In the genomic region with DNA sequence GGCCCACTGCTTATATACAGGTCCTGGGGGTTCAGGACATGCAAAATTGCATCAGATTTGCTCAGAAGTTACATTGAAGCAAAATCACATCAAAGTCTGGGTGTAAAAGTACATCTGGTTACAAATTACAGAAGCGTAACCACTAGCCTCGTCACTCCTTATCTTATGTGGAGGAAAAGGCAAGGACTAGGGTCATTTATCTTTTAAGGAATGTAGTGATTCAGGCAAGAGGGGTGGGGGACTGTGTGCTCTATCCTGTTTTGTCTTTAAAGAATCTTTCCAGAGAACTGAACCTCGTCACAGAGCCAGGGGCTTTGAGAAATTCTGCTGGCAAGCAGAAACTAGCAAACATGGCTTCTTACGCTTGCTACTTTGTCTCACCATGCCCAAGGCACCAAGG, we compare ENCODE assay signal across 2 cellular contexts.
TF ChIP-seq lines count a peak whose summit lies in the region.

No MANE protein-coding gene starts in this region.

TF ChIP-seq in GM23338, 12 proteins besides CTCF, POLR2A, EP300 and RAD21 (continued from another document):
- TF ChIP-seq POLR2AphosphoS5 (IDR thresholded peaks at IDR 0.05; ENCODE audit: low read depth) (no peak), ZNF331 (CRISPR knock-in tag; IDR thresholded peaks at IDR 0.05; ENCODE audit: low read depth) (no peak), NANOG (IDR thresholded peaks at IDR 0.05; ENCODE audit: borderline replicate concordance) (no peak), STAT1 (IDR thresholded peaks at IDR 0.05; ENCODE audit: unreplicated experiment) (no peak), ZNF114 (CRISPR knock-in tag; IDR thresholded peaks at IDR 0.05) (no peak), EZH2phosphoT487 (IDR thresholded peaks at IDR 0.05; ENCODE audit: unreplicated experiment) (no peak), JUNB (IDR thresholded peaks at IDR 0.05; ENCODE audit: unreplicated experiment) (no peak)
- TF ChIP-seq, protein P1, sequence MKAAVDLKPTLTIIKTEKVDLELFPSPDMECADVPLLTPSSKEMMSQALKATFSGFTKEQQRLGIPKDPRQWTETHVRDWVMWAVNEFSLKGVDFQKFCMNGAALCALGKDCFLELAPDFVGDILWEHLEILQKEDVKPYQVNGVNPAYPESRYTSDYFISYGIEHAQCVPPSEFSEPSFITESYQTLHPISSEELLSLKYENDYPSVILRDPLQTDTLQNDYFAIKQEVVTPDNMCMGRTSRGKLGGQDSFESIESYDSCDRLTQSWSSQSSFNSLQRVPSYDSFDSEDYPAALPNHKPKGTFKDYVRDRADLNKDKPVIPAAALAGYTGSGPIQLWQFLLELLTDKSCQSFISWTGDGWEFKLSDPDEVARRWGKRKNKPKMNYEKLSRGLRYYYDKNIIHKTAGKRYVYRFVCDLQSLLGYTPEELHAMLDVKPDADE (IDR thresholded peaks at IDR 0.05) = no peak
- TF ChIP-seq, protein P2, sequence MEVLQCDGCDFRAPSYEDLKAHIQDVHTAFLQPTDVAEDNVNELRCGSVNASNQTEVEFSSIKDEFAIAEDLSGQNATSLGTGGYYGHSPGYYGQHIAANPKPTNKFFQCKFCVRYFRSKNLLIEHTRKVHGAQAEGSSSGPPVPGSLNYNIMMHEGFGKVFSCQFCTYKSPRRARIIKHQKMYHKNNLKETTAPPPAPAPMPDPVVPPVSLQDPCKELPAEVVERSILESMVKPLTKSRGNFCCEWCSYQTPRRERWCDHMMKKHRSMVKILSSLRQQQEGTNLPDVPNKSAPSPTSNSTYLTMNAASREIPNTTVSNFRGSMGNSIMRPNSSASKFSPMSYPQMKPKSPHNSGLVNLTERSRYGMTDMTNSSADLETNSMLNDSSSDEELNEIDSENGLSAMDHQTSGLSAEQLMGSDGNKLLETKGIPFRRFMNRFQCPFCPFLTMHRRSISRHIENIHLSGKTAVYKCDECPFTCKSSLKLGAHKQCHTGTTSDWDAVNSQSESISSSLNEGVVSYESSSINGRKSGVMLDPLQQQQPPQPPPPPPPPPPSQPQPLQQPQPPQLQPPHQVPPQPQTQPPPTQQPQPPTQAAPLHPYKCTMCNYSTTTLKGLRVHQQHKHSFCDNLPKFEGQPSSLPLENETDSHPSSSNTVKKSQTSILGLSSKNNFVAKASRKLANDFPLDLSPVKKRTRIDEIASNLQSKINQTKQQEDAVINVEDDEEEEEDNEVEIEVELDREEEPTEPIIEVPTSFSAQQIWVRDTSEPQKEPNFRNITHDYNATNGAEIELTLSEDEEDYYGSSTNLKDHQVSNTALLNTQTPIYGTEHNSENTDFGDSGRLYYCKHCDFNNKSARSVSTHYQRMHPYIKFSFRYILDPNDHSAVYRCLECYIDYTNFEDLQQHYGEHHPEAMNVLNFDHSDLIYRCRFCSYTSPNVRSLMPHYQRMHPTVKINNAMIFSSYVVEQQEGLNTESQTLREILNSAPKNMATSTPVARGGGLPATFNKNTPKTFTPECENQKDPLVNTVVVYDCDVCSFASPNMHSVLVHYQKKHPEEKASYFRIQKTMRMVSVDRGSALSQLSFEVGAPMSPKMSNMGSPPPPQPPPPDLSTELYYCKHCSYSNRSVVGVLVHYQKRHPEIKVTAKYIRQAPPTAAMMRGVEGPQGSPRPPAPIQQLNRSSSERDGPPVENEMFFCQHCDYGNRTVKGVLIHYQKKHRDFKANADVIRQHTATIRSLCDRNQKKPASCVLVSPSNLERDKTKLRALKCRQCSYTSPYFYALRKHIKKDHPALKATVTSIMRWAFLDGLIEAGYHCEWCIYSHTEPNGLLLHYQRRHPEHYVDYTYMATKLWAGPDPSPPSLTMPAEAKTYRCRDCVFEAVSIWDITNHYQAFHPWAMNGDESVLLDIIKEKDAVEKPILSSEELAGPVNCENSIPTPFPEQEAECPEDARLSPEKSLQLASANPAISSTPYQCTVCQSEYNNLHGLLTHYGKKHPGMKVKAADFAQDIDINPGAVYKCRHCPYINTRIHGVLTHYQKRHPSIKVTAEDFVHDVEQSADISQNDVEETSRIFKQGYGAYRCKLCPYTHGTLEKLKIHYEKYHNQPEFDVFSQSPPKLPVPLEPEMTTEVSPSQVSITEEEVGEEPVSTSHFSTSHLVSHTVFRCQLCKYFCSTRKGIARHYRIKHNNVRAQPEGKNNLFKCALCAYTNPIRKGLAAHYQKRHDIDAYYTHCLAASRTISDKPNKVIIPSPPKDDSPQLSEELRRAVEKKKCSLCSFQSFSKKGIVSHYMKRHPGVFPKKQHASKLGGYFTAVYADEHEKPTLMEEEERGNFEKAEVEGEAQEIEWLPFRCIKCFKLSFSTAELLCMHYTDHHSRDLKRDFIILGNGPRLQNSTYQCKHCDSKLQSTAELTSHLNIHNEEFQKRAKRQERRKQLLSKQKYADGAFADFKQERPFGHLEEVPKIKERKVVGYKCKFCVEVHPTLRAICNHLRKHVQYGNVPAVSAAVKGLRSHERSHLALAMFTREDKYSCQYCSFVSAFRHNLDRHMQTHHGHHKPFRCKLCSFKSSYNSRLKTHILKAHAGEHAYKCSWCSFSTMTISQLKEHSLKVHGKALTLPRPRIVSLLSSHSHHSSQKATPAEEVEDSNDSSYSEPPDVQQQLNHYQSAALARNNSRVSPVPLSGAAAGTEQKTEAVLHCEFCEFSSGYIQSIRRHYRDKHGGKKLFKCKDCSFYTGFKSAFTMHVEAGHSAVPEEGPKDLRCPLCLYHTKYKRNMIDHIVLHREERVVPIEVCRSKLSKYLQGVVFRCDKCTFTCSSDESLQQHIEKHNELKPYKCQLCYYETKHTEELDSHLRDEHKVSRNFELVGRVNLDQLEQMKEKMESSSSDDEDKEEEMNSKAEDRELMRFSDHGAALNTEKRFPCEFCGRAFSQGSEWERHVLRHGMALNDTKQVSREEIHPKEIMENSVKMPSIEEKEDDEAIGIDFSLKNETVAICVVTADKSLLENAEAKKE (CRISPR knock-in tag; IDR thresholded peaks at IDR 0.05) = no peak

TF ChIP-seq in WTC11, 78 proteins besides CTCF, POLR2A, EP300 and RAD21 (continued from another document and continues in another):
- TF ChIP-seq, protein P3, sequence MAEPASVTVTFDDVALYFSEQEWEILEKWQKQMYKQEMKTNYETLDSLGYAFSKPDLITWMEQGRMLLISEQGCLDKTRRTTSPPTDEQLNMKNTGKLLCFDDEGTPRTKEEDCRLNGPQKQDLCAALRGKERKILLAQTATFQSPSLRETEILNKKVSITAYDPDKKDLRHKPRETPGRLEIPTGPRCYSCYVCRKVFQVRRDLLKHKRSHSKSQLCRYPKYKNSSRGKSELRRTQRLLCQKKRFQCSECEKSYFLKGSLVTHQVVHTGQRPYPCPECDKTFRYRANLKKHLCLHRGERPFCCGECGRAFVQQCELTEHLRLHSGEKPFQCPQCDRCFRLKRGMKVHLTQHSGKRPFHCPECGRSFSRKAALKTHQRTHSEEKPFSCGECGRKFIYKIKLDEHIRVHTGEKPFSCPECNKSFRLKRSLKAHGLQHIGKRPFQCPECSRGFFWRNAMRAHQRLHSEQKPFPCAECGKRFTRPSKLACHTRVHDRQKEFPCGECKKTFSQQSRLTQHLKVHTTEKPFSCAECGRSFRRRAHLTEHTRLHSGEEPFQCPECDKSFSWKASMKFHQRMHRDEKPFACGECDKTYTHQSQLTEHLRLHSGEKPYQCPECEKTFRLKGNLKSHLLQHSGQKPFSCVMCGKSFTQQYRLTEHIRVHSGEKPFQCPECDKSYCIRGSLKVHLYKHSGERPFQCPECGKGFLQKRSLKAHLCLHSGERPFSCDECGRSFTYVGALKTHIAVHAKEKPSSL (CRISPR knock-in tag; conservative IDR thresholded peaks at IDR 0.05) = no peak
- TF ChIP-seq NR3C1 (CRISPR knock-in tag; conservative IDR thresholded peaks at IDR 0.05; ENCODE audit: low read depth) (no peak), NFATC4 (CRISPR knock-in tag; IDR thresholded peaks at IDR 0.05) (no peak), TP53 (CRISPR knock-in tag; IDR thresholded peaks at IDR 0.05) (no peak), FOXJ3 (CRISPR knock-in tag; IDR thresholded peaks at IDR 0.05; ENCODE audit: borderline replicate concordance) (no peak), ZNF263 (CRISPR knock-in tag; IDR thresholded peaks at IDR 0.05; ENCODE audit: low read depth) (no peak)
- TF ChIP-seq, protein P4, sequence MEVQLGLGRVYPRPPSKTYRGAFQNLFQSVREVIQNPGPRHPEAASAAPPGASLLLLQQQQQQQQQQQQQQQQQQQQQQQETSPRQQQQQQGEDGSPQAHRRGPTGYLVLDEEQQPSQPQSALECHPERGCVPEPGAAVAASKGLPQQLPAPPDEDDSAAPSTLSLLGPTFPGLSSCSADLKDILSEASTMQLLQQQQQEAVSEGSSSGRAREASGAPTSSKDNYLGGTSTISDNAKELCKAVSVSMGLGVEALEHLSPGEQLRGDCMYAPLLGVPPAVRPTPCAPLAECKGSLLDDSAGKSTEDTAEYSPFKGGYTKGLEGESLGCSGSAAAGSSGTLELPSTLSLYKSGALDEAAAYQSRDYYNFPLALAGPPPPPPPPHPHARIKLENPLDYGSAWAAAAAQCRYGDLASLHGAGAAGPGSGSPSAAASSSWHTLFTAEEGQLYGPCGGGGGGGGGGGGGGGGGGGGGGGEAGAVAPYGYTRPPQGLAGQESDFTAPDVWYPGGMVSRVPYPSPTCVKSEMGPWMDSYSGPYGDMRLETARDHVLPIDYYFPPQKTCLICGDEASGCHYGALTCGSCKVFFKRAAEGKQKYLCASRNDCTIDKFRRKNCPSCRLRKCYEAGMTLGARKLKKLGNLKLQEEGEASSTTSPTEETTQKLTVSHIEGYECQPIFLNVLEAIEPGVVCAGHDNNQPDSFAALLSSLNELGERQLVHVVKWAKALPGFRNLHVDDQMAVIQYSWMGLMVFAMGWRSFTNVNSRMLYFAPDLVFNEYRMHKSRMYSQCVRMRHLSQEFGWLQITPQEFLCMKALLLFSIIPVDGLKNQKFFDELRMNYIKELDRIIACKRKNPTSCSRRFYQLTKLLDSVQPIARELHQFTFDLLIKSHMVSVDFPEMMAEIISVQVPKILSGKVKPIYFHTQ (CRISPR knock-in tag; IDR thresholded peaks at IDR 0.05) = no peak
- TF ChIP-seq, protein P5, sequence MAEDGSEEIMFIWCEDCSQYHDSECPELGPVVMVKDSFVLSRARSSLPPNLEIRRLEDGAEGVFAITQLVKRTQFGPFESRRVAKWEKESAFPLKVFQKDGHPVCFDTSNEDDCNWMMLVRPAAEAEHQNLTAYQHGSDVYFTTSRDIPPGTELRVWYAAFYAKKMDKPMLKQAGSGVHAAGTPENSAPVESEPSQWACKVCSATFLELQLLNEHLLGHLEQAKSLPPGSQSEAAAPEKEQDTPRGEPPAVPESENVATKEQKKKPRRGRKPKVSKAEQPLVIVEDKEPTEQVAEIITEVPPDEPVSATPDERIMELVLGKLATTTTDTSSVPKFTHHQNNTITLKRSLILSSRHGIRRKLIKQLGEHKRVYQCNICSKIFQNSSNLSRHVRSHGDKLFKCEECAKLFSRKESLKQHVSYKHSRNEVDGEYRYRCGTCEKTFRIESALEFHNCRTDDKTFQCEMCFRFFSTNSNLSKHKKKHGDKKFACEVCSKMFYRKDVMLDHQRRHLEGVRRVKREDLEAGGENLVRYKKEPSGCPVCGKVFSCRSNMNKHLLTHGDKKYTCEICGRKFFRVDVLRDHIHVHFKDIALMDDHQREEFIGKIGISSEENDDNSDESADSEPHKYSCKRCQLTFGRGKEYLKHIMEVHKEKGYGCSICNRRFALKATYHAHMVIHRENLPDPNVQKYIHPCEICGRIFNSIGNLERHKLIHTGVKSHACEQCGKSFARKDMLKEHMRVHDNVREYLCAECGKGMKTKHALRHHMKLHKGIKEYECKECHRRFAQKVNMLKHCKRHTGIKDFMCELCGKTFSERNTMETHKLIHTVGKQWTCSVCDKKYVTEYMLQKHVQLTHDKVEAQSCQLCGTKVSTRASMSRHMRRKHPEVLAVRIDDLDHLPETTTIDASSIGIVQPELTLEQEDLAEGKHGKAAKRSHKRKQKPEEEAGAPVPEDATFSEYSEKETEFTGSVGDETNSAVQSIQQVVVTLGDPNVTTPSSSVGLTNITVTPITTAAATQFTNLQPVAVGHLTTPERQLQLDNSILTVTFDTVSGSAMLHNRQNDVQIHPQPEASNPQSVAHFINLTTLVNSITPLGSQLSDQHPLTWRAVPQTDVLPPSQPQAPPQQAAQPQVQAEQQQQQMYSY (CRISPR knock-in tag; IDR thresholded peaks at IDR 0.05) = no peak
- TF ChIP-seq, protein P6, sequence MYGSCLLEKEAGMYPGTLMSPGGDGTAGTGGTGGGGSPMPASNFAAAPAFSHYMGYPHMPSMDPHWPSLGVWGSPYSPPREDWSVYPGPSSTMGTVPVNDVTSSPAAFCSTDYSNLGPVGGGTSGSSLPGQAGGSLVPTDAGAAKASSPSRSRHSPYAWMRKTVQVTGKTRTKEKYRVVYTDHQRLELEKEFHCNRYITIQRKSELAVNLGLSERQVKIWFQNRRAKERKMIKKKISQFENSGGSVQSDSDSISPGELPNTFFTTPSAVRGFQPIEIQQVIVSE (CRISPR knock-in tag; IDR thresholded peaks at IDR 0.05; ENCODE audit: borderline replicate concordance) = no peak
- TF ChIP-seq, protein P7, sequence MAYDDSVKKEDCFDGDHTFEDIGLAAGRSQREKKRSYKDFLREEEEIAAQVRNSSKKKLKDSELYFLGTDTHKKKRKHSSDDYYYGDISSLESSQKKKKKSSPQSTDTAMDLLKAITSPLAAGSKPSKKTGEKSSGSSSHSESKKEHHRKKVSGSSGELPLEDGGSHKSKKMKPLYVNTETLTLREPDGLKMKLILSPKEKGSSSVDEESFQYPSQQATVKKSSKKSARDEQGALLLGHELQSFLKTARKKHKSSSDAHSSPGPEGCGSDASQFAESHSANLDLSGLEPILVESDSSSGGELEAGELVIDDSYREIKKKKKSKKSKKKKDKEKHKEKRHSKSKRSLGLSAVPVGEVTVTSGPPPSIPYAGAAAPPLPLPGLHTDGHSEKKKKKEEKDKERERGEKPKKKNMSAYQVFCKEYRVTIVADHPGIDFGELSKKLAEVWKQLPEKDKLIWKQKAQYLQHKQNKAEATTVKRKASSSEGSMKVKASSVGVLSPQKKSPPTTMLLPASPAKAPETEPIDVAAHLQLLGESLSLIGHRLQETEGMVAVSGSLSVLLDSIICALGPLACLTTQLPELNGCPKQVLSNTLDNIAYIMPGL (CRISPR knock-in tag; IDR thresholded peaks at IDR 0.05) = no peak
- TF ChIP-seq, protein P8, sequence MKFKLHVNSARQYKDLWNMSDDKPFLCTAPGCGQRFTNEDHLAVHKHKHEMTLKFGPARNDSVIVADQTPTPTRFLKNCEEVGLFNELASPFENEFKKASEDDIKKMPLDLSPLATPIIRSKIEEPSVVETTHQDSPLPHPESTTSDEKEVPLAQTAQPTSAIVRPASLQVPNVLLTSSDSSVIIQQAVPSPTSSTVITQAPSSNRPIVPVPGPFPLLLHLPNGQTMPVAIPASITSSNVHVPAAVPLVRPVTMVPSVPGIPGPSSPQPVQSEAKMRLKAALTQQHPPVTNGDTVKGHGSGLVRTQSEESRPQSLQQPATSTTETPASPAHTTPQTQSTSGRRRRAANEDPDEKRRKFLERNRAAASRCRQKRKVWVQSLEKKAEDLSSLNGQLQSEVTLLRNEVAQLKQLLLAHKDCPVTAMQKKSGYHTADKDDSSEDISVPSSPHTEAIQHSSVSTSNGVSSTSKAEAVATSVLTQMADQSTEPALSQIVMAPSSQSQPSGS (CRISPR knock-in tag; IDR thresholded peaks at IDR 0.05; ENCODE audit: borderline replicate concordance, low read depth) = no peak
- TF ChIP-seq, protein P9, sequence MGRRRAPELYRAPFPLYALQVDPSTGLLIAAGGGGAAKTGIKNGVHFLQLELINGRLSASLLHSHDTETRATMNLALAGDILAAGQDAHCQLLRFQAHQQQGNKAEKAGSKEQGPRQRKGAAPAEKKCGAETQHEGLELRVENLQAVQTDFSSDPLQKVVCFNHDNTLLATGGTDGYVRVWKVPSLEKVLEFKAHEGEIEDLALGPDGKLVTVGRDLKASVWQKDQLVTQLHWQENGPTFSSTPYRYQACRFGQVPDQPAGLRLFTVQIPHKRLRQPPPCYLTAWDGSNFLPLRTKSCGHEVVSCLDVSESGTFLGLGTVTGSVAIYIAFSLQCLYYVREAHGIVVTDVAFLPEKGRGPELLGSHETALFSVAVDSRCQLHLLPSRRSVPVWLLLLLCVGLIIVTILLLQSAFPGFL (CRISPR knock-in tag; IDR thresholded peaks at IDR 0.05; ENCODE audit: borderline replicate concordance) = no peak
